Comparison of ENCODE assay signal across 25 cellular contexts in genomic region chr5:85896499-85896898, GRCh38.
"Had no signal": no experiment of that assay in that cellular context is flagged by ENCODE, and none has a peak within 500 bp of the region (broad histone marks: within the 10 kb centered on the region; RNA-seq: fewer than 3 reads in every experiment).

No MANE protein-coding gene starts in this region.

- DNase-seq: nephron progenitor cell; nucleus accumbens; pancreas; retina; right lobe of liver; sigmoid colon; small intestine; stimulated activated CD4-positive, alpha-beta T cell treated with anti-CD3 and anti-CD28 coated beads, Interleukin-15, amount 100 ng/mL, for 24 hours; stimulated activated CD4-positive, alpha-beta T cell treated with anti-CD3 and anti-CD28 coated beads, Interleukin-2, amount 100 ng/mL, for 24 hours; stimulated activated CD4-positive, alpha-beta T cell treated with anti-CD3 and anti-CD28 coated beads, Interleukin-2, amount 100 ng/mL, for 48 hours; stimulated activated CD4-positive, alpha-beta T cell treated with anti-CD3 and anti-CD28 coated beads, Interleukin-4, amount 100 ng/mL, for 24 hours; stimulated activated naive B cell treated with anti-CD40 and anti-IgM and Interleukin-4, amounts not matched to agents 10 μg/mL and 1 μg/mL and 100 μg/mL, for 72 hours; stimulated activated naive CD4-positive, alpha-beta T cell treated with Interleukin-2 at 50 U/mL for 16 hours; stomach; thyroid gland; trophoblast cell; upper lobe of left lung had no signal

- ATAC-seq: natural killer cell treated with Interleukin-12 subunit alpha and Interleukin-12 subunit beta and Interleukin-15 and Interleukin-18, amount 100 ng/mL, for 72 hours; pancreas; right lobe of liver; stimulated activated effector memory CD8-positive, alpha-beta T cell treated with anti-CD3 and anti-CD28 coated beads, Interleukin-12 subunit alpha, Interleukin-12 subunit beta, amount 100 ng/mL, for 72 hours; stimulated activated naive B cell treated with anti-CD40 and anti-IgM and Interleukin-4, amounts not matched to agents 10 μg/mL and 1 μg/mL and 100 μg/mL, for 72 hours had no signal

- H3K9me3 ChIP-seq: neutrophil, pancreas, prostate gland, right atrium auricular region, right lobe of liver, sigmoid colon, stomach, thoracic aorta, thyroid gland, tibial nerve, upper lobe of left lung, vagina had no signal

- H3K4me3 ChIP-seq: pancreas, prostate gland, right atrium auricular region, right lobe of liver, sigmoid colon, stomach, thoracic aorta, thyroid gland, tibial nerve, upper lobe of left lung, vagina had no signal

- H3K36me3 ChIP-seq: neutrophil, pancreas, prostate gland, right atrium auricular region, right lobe of liver, sigmoid colon, stomach, thoracic aorta, thyroid gland, tibial nerve, upper lobe of left lung, vagina had no signal

- H3K4me1 ChIP-seq: pancreas, prostate gland, right atrium auricular region, right lobe of liver, sigmoid colon, stomach, thyroid gland, tibial nerve, upper lobe of left lung, vagina had no signal

- H3K27me3 ChIP-seq: neutrophil, pancreas, right atrium auricular region, right lobe of liver, sigmoid colon, stomach, thyroid gland, tibial nerve, upper lobe of left lung, vagina had no signal

- H3K27ac ChIP-seq: neutrophil, pancreas, prostate gland, right atrium auricular region, right lobe of liver, sigmoid colon, stomach, thoracic aorta, thyroid gland, tibial nerve, upper lobe of left lung, vagina had no signal
